In the genomic region with DNA sequence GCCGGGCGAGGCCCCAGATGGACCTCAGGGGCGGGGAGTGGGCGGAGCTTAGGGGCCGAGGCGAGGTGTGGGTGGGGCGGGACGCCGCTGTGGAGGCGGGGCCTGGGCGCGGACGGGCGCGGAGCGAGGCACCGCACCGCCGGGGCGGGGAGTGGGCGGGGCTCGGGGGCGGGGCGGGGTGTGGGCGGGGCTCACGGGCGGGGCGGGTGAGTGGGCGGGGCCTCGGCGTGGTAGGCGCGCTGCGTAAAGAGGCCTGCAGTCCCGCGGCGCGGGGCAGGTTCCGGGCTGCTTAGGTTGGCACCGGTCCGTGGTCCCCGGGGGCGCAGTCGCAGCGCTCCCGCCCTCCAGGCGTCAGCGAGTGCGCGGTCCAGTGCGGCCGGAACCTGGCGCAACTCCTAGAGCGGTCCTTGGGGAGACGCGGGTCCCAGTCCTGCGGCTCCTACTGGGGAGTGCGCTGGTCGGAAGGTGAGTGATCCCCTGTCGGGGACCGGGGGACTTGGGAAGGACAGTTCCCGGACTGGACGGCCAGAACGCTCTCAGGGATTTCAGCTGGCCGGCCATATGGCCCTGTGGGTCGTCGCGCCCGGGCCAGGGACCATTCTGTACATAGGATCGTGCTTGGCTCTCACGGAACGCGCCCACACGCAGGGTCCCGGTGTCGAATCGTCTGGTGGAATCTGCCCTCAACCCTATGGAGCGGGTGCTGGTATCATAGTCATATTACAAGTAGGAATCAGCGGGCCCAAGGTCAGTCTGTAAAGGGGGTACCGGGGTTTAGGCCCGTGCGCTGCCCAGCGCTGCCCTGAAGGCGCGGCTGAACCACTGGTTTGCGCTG, we compare ENCODE assay signal across 1 cellular context.
TF ChIP-seq lines count a peak whose summit lies in the region.

A gene with protein sequence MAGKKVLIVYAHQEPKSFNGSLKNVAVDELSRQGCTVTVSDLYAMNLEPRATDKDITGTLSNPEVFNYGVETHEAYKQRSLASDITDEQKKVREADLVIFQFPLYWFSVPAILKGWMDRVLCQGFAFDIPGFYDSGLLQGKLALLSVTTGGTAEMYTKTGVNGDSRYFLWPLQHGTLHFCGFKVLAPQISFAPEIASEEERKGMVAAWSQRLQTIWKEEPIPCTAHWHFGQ (plus strand): TSS at position 274 of the 835 bp plus-strand sequence. CDS start 6,659 bp downstream, outside the sequence.

TF ChIP-seq in HEK293, 187 proteins besides CTCF, POLR2A, EP300 and RAD21 (continued from another document and continues in another):
- TF ChIP-seq, protein P1, sequence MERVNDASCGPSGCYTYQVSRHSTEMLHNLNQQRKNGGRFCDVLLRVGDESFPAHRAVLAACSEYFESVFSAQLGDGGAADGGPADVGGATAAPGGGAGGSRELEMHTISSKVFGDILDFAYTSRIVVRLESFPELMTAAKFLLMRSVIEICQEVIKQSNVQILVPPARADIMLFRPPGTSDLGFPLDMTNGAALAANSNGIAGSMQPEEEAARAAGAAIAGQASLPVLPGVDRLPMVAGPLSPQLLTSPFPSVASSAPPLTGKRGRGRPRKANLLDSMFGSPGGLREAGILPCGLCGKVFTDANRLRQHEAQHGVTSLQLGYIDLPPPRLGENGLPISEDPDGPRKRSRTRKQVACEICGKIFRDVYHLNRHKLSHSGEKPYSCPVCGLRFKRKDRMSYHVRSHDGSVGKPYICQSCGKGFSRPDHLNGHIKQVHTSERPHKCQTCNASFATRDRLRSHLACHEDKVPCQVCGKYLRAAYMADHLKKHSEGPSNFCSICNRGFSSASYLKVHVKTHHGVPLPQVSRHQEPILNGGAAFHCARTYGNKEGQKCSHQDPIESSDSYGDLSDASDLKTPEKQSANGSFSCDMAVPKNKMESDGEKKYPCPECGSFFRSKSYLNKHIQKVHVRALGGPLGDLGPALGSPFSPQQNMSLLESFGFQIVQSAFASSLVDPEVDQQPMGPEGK (tag by site-specific recombination; IDR thresholded peaks at IDR 0.05) = 0 out of 2 replicates have a peak, but pooled peaks have one; percentile 58
- TF ChIP-seq, protein P2, sequence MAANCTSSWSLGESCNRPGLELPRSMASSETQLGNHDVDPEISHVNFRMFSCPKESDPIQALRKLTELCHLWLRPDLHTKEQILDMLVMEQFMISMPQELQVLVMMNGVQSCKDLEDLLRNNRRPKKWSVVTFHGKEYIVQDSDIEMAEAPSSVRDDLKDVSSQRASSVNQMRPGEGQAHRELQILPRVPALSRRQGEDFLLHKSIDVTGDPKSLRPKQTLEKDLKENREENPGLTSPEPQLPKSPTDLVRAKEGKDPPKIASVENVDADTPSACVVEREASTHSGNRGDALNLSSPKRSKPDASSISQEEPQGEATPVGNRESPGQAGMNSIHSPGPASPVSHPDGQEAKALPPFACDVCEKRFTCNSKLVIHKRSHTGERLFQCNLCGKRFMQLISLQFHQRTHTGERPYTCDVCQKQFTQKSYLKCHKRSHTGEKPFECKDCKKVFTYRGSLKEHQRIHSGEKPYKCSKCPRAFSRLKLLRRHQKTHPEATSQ (tag by site-specific recombination; IDR thresholded peaks at IDR 0.05) = peak; percentile 78; the same call in 1 of the 2 replicates
- peak; percentile 48; the same call in 1 of the 2 replicates for TF ChIP-seq ZFP69B (tag by site-specific recombination; IDR thresholded peaks at IDR 0.05)
- TF ChIP-seq, protein P3, sequence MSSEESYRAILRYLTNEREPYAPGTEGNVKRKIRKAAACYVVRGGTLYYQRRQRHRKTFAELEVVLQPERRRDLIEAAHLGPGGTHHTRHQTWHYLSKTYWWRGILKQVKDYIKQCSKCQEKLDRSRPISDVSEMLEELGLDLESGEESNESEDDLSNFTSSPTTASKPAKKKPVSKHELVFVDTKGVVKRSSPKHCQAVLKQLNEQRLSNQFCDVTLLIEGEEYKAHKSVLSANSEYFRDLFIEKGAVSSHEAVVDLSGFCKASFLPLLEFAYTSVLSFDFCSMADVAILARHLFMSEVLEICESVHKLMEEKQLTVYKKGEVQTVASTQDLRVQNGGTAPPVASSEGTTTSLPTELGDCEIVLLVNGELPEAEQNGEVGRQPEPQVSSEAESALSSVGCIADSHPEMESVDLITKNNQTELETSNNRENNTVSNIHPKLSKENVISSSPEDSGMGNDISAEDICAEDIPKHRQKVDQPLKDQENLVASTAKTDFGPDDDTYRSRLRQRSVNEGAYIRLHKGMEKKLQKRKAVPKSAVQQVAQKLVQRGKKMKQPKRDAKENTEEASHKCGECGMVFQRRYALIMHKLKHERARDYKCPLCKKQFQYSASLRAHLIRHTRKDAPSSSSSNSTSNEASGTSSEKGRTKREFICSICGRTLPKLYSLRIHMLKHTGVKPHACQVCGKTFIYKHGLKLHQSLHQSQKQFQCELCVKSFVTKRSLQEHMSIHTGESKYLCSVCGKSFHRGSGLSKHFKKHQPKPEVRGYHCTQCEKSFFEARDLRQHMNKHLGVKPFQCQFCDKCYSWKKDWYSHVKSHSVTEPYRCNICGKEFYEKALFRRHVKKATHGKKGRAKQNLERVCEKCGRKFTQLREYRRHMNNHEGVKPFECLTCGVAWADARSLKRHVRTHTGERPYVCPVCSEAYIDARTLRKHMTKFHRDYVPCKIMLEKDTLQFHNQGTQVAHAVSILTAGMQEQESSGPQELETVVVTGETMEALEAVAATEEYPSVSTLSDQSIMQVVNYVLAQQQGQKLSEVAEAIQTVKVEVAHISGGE (tag by site-specific recombination; conservative IDR thresholded peaks at IDR 0.05; ENCODE audit: low read depth) = peak; percentile 41; the same call in 1 of the 2 replicates
- TF ChIP-seq ZNF16 (tag by site-specific recombination; IDR thresholded peaks at IDR 0.05; ENCODE audit: low read depth) = no peak
- TF ChIP-seq ZNF169 (tag by site-specific recombination; IDR thresholded peaks at IDR 0.05) = no peak
- TF ChIP-seq ZNF2 (tag by site-specific recombination; IDR thresholded peaks at IDR 0.05) = peak; percentile 37; the same call in 1 of the 2 replicates
- peak; percentile 29; the same call in 1 of the 2 replicates for TF ChIP-seq KLF1 (tag by site-specific recombination; IDR thresholded peaks at IDR 0.05)
- no peak for TF ChIP-seq ZNF624 (tag by site-specific recombination; IDR thresholded peaks at IDR 0.05)
- TF ChIP-seq KLF8 (tag by site-specific recombination; IDR thresholded peaks at IDR 0.05) = peak; percentile 65; the same call in 1 of the 2 replicates
- TF ChIP-seq PRDM6 (tag by site-specific recombination; IDR thresholded peaks at IDR 0.05) = no peak
- peak; percentile 96 for TF ChIP-seq ZBTB48 (tag by site-specific recombination; IDR thresholded peaks at IDR 0.05)
- peak; percentile 72 for TF ChIP-seq ZFHX2 (tag by site-specific recombination; conservative IDR thresholded peaks at IDR 0.05)
- TF ChIP-seq ZSCAN18 (tag by site-specific recombination; IDR thresholded peaks at IDR 0.05) = no peak
- TF ChIP-seq, protein P4, sequence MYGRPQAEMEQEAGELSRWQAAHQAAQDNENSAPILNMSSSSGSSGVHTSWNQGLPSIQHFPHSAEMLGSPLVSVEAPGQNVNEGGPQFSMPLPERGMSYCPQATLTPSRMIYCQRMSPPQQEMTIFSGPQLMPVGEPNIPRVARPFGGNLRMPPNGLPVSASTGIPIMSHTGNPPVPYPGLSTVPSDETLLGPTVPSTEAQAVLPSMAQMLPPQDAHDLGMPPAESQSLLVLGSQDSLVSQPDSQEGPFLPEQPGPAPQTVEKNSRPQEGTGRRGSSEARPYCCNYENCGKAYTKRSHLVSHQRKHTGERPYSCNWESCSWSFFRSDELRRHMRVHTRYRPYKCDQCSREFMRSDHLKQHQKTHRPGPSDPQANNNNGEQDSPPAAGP (tag by site-specific recombination; IDR thresholded peaks at IDR 0.05) = peak; percentile 66
- TF ChIP-seq ZFP3 (tag by site-specific recombination; IDR thresholded peaks at IDR 0.05; ENCODE audit: low read depth) = no peak
- TF ChIP-seq, protein P5, sequence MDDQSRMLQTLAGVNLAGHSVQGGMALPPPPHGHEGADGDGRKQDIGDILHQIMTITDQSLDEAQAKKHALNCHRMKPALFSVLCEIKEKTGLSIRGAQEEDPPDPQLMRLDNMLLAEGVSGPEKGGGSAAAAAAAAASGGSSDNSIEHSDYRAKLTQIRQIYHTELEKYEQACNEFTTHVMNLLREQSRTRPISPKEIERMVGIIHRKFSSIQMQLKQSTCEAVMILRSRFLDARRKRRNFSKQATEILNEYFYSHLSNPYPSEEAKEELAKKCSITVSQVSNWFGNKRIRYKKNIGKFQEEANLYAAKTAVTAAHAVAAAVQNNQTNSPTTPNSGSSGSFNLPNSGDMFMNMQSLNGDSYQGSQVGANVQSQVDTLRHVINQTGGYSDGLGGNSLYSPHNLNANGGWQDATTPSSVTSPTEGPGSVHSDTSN (CRISPR knock-in tag; IDR thresholded peaks at IDR 0.05) = 0 out of 2 replicates have a peak, but pooled peaks have one; percentile 58
- 0 out of 2 replicates have a peak, but pooled peaks have one; percentile 31 for TF ChIP-seq ZNF391 (tag by site-specific recombination; IDR thresholded peaks at IDR 0.05; ENCODE audit: borderline replicate concordance, low read depth)
- peak; percentile 48 for TF ChIP-seq SP7 (tag by site-specific recombination; IDR thresholded peaks at IDR 0.05)
- TF ChIP-seq KLF10 (tag by site-specific recombination; IDR thresholded peaks at IDR 0.05) = peak; percentile 80
- 0 out of 2 replicates have a peak, but pooled peaks have one; percentile 31 for TF ChIP-seq ZNF10 (tag by site-specific recombination; IDR thresholded peaks at IDR 0.05)
- TF ChIP-seq ZXDB (tag by site-specific recombination; IDR thresholded peaks at IDR 0.05) = no peak
- no peak; the same call in 1 of the 2 replicates for TF ChIP-seq ZSCAN30 (tag by site-specific recombination; IDR thresholded peaks at IDR 0.05)
- TF ChIP-seq ZNF629 (tag by site-specific recombination; IDR thresholded peaks at IDR 0.05) = peak; percentile 11; the same call in 1 of the 2 replicates
- TF ChIP-seq SP2 (tag by site-specific recombination; IDR thresholded peaks at IDR 0.05) = peak; percentile 77
- 0 out of 2 replicates have a peak, but pooled peaks have one; percentile 36 for TF ChIP-seq ZBTB7A (tag by site-specific recombination; IDR thresholded peaks at IDR 0.05; ENCODE audit: low read depth)
- TF ChIP-seq GLI2 (tag by site-specific recombination; IDR thresholded peaks at IDR 0.05; ENCODE audit: borderline replicate concordance, low read depth) = no peak
- peak; percentile 33; the same call in 1 of the 2 replicates for TF ChIP-seq ZBTB44 (tag by site-specific recombination; IDR thresholded peaks at IDR 0.05)
- TF ChIP-seq GLIS1 (tag by site-specific recombination; IDR thresholded peaks at IDR 0.05) = no peak; the same call in 1 of the 2 replicates
- TF ChIP-seq IKZF3 (tag by site-specific recombination; IDR thresholded peaks at IDR 0.05) = peak; percentile 16; the same call in 1 of the 2 replicates
- TF ChIP-seq, protein P6, sequence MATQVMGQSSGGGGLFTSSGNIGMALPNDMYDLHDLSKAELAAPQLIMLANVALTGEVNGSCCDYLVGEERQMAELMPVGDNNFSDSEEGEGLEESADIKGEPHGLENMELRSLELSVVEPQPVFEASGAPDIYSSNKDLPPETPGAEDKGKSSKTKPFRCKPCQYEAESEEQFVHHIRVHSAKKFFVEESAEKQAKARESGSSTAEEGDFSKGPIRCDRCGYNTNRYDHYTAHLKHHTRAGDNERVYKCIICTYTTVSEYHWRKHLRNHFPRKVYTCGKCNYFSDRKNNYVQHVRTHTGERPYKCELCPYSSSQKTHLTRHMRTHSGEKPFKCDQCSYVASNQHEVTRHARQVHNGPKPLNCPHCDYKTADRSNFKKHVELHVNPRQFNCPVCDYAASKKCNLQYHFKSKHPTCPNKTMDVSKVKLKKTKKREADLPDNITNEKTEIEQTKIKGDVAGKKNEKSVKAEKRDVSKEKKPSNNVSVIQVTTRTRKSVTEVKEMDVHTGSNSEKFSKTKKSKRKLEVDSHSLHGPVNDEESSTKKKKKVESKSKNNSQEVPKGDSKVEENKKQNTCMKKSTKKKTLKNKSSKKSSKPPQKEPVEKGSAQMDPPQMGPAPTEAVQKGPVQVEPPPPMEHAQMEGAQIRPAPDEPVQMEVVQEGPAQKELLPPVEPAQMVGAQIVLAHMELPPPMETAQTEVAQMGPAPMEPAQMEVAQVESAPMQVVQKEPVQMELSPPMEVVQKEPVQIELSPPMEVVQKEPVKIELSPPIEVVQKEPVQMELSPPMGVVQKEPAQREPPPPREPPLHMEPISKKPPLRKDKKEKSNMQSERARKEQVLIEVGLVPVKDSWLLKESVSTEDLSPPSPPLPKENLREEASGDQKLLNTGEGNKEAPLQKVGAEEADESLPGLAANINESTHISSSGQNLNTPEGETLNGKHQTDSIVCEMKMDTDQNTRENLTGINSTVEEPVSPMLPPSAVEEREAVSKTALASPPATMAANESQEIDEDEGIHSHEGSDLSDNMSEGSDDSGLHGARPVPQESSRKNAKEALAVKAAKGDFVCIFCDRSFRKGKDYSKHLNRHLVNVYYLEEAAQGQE (tag by site-specific recombination; IDR thresholded peaks at IDR 0.05) = peak; percentile 47
- no peak for TF ChIP-seq ZNF341 (tag by site-specific recombination; IDR thresholded peaks at IDR 0.05; ENCODE audit: low read depth)
- TF ChIP-seq ZNF549 (tag by site-specific recombination; IDR thresholded peaks at IDR 0.05) = no peak
